8 cellular contexts compared by ENCODE assay signal in genomic region chr2:38875227-38875575, GRCh38. TPM values are rescaled to one million over a fixed set of nuclear protein-coding genes. Genes with fewer than 3 reads are reported as not detected.
DNase-seq lines count a peak whose midpoint lies in the region; ATAC-seq and TF ChIP-seq lines count a peak whose summit lies in the region.

No MANE protein-coding gene starts in this region.

- intact Hi-C loops in sciatic nerve (cut with DNase I): no loop called here

- TF ChIP-seq EP300 in gastroesophageal sphincter (IDR thresholded peaks at IDR 0.05): no peak

- ATAC-seq in T-helper 17 cell (peak; percentile 3), gastroesophageal sphincter (peak; percentile 8), sciatic nerve (peak; percentile 35), GM19023 (IDR thresholded peaks at IDR 0.05; ENCODE audit: unreplicated experiment) (no peak)

- H3K27me3 Mint-ChIP-seq in T-helper 17 cell: no peaks in the 10 kb centered on the region

- peak overlapping the region; percentile 97 for H3K4me3 Mint-ChIP-seq in T-helper 17 cell

- H3K27ac Mint-ChIP-seq in T-helper 17 cell: peak overlapping the region; percentile 99

- no peak for TF ChIP-seq CTCF in gastroesophageal sphincter (IDR thresholded peaks at IDR 0.05)

- peak overlapping the region; percentile 55 to 73 for H3K4me3 ChIP-seq in gastroesophageal sphincter

- H3K36me3 ChIP-seq in gastroesophageal sphincter: peaks cover 0 to under 1% of the 10 kb centered on the region in 2 donors

- WGBS in gastroesophageal sphincter (ENCODE audit: low coverage in 1 of 2), 2 donors: 0 to 1% methylated on average over 5 to 7 of the region's 10 CpGs

- H3K9me3 ChIP-seq in T-helper 17 cell (ENCODE audit: control insufficient read depth, low read length, poor library complexity, severe bottlenecking) (no peaks in the 10 kb centered on the region), gastroesophageal sphincter (no peaks in the 10 kb centered on the region)

- H3K4me1 ChIP-seq in gastroesophageal sphincter: peaks cover 2 to 26% (median 4%) of the 10 kb centered on the region in 3 donors

- H3K36me3 Mint-ChIP-seq in T-helper 17 cell (ENCODE audit: low read depth): no peaks in the 10 kb centered on the region

- peak overlapping the region; percentile 1 to 84 (median 80) for H3K27ac ChIP-seq in gastroesophageal sphincter

- peak; percentile 2 for DNase-seq in NCI-H2196 treated with DMSO at 0.1 percent for 48 hours (lab: John Stamatoyannopoulos, UW; ENCODE audit: unreplicated experiment)
- DNase-seq in NCI-H2196 (lab: John Stamatoyannopoulos, UW; ENCODE audit: unreplicated experiment): no peak
- no peak for DNase-seq in T-helper 17 cell
- no peak for DNase-seq in sciatic nerve (ENCODE audit: low spot score)
- DNase-seq in Kasumi-1 (lab: John Stamatoyannopoulos, UW): no peak
- no peak for DNase-seq in SKM-1 treated with dmso at 0.1 percent for 144 hours (lab: John Stamatoyannopoulos, UW; ENCODE audit: unreplicated experiment)

- peaks cover 22% of the 10 kb centered on the region for H3K4me1 Mint-ChIP-seq in T-helper 17 cell

- no peaks in the 10 kb centered on the region for H3K27me3 ChIP-seq in gastroesophageal sphincter

- no peak for TF ChIP-seq POLR2A in gastroesophageal sphincter (IDR thresholded peaks at IDR 0.05)

RNA-seq across cellular contexts. Expression of gene DHX57, which starts 0.5 kb away (rescaled TPM):
- 10 to 100 TPM; 13.8 to 20.0 TPM for total RNA-seq in T-helper 17 cell
- 10 to 100 TPM; 10.9 to 24.1 (median 20.1) TPM for total RNA-seq in gastroesophageal sphincter
- 19.8 TPM for total RNA-seq in sciatic nerve

RNA-seq across cellular contexts. Expression of gene MORN2, which starts 0.6 kb away (rescaled TPM):
- total RNA-seq in T-helper 17 cell (1 to 10 TPM; 1.4 to 2.7 TPM), gastroesophageal sphincter (10 to 100 TPM in 3 of 4 donors, 1 to 10 TPM in 1; 9.1 to 21.6 (median 14.2) TPM), sciatic nerve (13.0 TPM)

RNA-seq across cellular contexts. Expression of gene ARHGEF33, which starts 14.5 kb away (rescaled TPM):
- total RNA-seq in T-helper 17 cell (not detected), gastroesophageal sphincter (1 to 10 TPM in 2 of 4 donors, under 1 TPM in 2; 0.19 to 1.2 (median 1.1) TPM), sciatic nerve (4.0 TPM)
